Comparison of ENCODE assay signal across 21 cellular contexts in the genomic region with DNA sequence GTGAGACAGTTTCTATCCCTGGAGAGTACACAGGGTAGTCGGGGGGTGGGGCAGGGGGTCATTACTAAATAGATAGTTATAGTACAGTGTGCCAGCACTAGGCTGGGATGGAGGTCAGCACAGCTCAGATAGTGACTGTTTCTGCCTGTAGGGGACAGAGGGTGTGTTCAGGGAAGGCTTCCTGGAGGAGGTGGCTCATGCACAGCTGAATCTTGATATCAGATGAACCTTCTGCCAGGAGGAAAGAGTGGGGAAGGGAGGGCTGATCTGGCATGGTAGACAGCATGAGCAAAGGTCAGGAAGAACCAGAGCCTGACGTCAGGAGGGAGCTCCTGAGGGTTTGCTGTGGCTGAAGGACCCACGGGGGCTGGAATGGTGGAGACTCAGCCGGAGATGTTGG. TPM values are rescaled to one million over a fixed set of nuclear protein-coding genes. Genes with fewer than 3 reads are reported as not detected.
"Had no signal": no experiment of that assay in that cellular context is flagged by ENCODE, and none has a peak within 500 bp of the region (broad histone marks: within the 10 kb centered on the region; RNA-seq: fewer than 3 reads in every experiment).

No MANE protein-coding gene starts in this region.

- H3K27me3 Mint-ChIP-seq: activated CD8-positive, alpha-beta T cell treated with anti-CD3 and anti-CD28 coated beads for 36 hours; naive thymus-derived CD4-positive, alpha-beta T cell; stimulated activated naive CD8-positive, alpha-beta T cell treated with anti-CD3 and anti-CD28 coated beads, Interleukin-15, Interleukin-2, amounts not matched to agents 100 ng/mL and 50 ng/mL, for 24 hours had no signal

- DNase-seq: activated CD4-positive, alpha-beta T cell treated with anti-CD3 and anti-CD28 coated beads for 4 hours; activated CD8-positive, alpha-beta memory T cell treated with anti-CD3 and anti-CD28 coated beads, Interleukin-2, amount 50 U/mL, for 4 hours; activated CD8-positive, alpha-beta T cell treated with anti-CD3 and anti-CD28 coated beads for 36 hours; activated naive CD4-positive, alpha-beta T cell; cortex of kidney; effector memory CD4-positive, alpha-beta T cell; erythroblast; hippocampal formation; kidney glomerular epithelial cell; naive thymus-derived CD4-positive, alpha-beta T cell; nucleus accumbens; stimulated activated CD4-positive, alpha-beta T cell treated with anti-CD3 and anti-CD28 coated beads, Interleukin-2, amount 100 ng/mL, for 48 hours; WERI-Rb-1 had no signal

- H3K4me3 Mint-ChIP-seq: activated CD8-positive, alpha-beta T cell treated with anti-CD3 and anti-CD28 coated beads for 36 hours; naive thymus-derived CD4-positive, alpha-beta T cell; stimulated activated naive CD8-positive, alpha-beta T cell treated with anti-CD3 and anti-CD28 coated beads, Interleukin-15, Interleukin-2, amounts not matched to agents 100 ng/mL and 50 ng/mL, for 24 hours had no signal

- ATAC-seq: activated CD8-positive, alpha-beta T cell treated with anti-CD3 and anti-CD28 coated beads for 36 hours; naive thymus-derived CD4-positive, alpha-beta T cell; sciatic nerve had no signal

- H3K9me3 Mint-ChIP-seq: activated CD8-positive, alpha-beta T cell treated with anti-CD3 and anti-CD28 coated beads for 36 hours; stimulated activated naive CD8-positive, alpha-beta T cell treated with anti-CD3 and anti-CD28 coated beads, Interleukin-15, Interleukin-2, amounts not matched to agents 100 ng/mL and 50 ng/mL, for 24 hours had no signal

- H3K27ac Mint-ChIP-seq: activated CD8-positive, alpha-beta T cell treated with anti-CD3 and anti-CD28 coated beads for 36 hours; stimulated activated naive CD8-positive, alpha-beta T cell treated with anti-CD3 and anti-CD28 coated beads, Interleukin-15, Interleukin-2, amounts not matched to agents 100 ng/mL and 50 ng/mL, for 24 hours had no signal

RNA-seq across cellular contexts. Expression of gene OR1D5, which starts 56.6 kb away (rescaled TPM):
- total RNA-seq: activated CD8-positive, alpha-beta T cell treated with anti-CD3 and anti-CD28 coated beads for 36 hours; astrocyte; cardiac muscle cell; lower leg skin; naive thymus-derived CD4-positive, alpha-beta T cell; prostate gland; sciatic nerve; temporal lobe; urinary bladder had no signal
- polyA plus RNA-seq: cardiac muscle cell; naive thymus-derived CD4-positive, alpha-beta T cell; urinary bladder had no signal
